In genomic region chr11:118341749-118342489, GRCh38 we compare ENCODE assay signal across 18 cellular contexts. TPM values are rescaled to one million over a fixed set of nuclear protein-coding genes. Genes with fewer than 3 reads are reported as not detected.
DNase-seq lines count a peak whose midpoint lies in the region; ATAC-seq lines count a peak whose summit lies in the region.
"Had no signal": no experiment of that assay in that cellular context is flagged by ENCODE, and none has a peak within 500 bp of the region (broad histone marks: within the 10 kb centered on the region; RNA-seq: fewer than 3 reads in every experiment).

No MANE protein-coding gene starts in this region.

- no peaks in the 10 kb centered on the region for H3K27me3 Mint-ChIP-seq in T-helper 17 cell

- H3K4me3 ChIP-seq in effector memory CD4-positive, alpha-beta T cell (ENCODE audit: insufficient read depth, low read depth, low read length, poor library complexity, severe bottlenecking): peak overlapping the region; percentile 64
- H3K4me3 ChIP-seq in skin epidermis: peak overlapping the region; percentile 10 to 39 (median 26)

- no peak for ATAC-seq in T-helper 17 cell
- ATAC-seq: esophagus mucosa had no signal

- no peaks in the 10 kb centered on the region for H3K9me3 ChIP-seq in T-helper 17 cell (ENCODE audit: control insufficient read depth, low read length, poor library complexity, severe bottlenecking)
- H3K9me3 ChIP-seq in effector memory CD4-positive, alpha-beta T cell (ENCODE audit: control insufficient read depth, low read length): no peaks in the 10 kb centered on the region
- H3K9me3 ChIP-seq: tibial nerve had no signal

- H3K4me3 Mint-ChIP-seq in T-helper 17 cell: peak overlapping the region; percentile 99

- H3K27ac Mint-ChIP-seq in T-helper 17 cell: peak overlapping the region; percentile 100

- H3K4me1 ChIP-seq in effector memory CD4-positive, alpha-beta T cell (ENCODE audit: control insufficient read depth, insufficient read depth, low read length, poor library complexity, severe bottlenecking): peaks cover 59% of the 10 kb centered on the region
- H3K4me1 ChIP-seq: tibial nerve had no signal

- peaks cover 27% of the 10 kb centered on the region for H3K36me3 Mint-ChIP-seq in T-helper 17 cell (ENCODE audit: low read depth)

- no peaks in the 10 kb centered on the region for H3K27me3 ChIP-seq in effector memory CD4-positive, alpha-beta T cell (replicated peaks; ENCODE audit: control insufficient read depth, insufficient read depth, low read length, poor library complexity, severe bottlenecking)

- DNase-seq in DMS53 (lab: John Stamatoyannopoulos, UW): peak; percentile 25
- no peak for DNase-seq in DMS53 treated with DMSO at 0.1 percent for 48 hours (lab: John Stamatoyannopoulos, UW; ENCODE audit: unreplicated experiment)
- DNase-seq in T-helper 17 cell: no peak
- DNase-seq in effector memory CD4-positive, alpha-beta T cell: no peak
- DNase-seq in amygdala (lab: John Stamatoyannopoulos, UW): no peak
- no peak for DNase-seq in A172 (ENCODE audit: low spot score)
- no peak for DNase-seq in NCI-H69 (lab: John Stamatoyannopoulos, UW)
- DNase-seq: cerebellar nuclear complex, kidney glomerular epithelial cell, NCI-H1930, NCI-H524 had no signal

- peak overlapping the region; percentile 93 for H3K27ac ChIP-seq in effector memory CD4-positive, alpha-beta T cell (ENCODE audit: insufficient read depth, low read length, poor library complexity, severe bottlenecking)
- peak overlapping the region in 11 of 21 experiments; percentile 6 to 94 (median 78) for H3K27ac ChIP-seq in skin epidermis
- H3K27ac ChIP-seq: 22Rv1, C4-2B, tibial nerve had no signal

- H3K36me3 ChIP-seq in effector memory CD4-positive, alpha-beta T cell (ENCODE audit: control insufficient read depth, insufficient read depth, low read length): peaks cover 5% of the 10 kb centered on the region
- H3K36me3 ChIP-seq: tibial nerve had no signal

- H3K4me1 Mint-ChIP-seq in T-helper 17 cell: peaks cover 70% of the 10 kb centered on the region

RNA-seq across cellular contexts. Expression of gene CD3D, which starts 0.6 kb away (rescaled TPM):
- total RNA-seq in T-helper 17 cell: 100 to 1,000 TPM; 313 to 354 TPM
- not detected in 2 replicates for total RNA-seq in A172 (2014; rRNA removed; shearing (Covaris generic))
- total RNA-seq: pulmonary artery endothelial cell, RPMI7951 had no signal

RNA-seq across cellular contexts. Expression of gene CD3G, which starts 2.2 kb away (rescaled TPM):
- 100 to 1,000 TPM; 156 to 170 TPM for total RNA-seq in T-helper 17 cell
- not detected in 2 replicates for total RNA-seq in A172 (2014; rRNA removed; shearing (Covaris generic))
- total RNA-seq: pulmonary artery endothelial cell, RPMI7951 had no signal

RNA-seq across cellular contexts. Expression of gene UBE4A, which starts 17.5 kb away (rescaled TPM):
- total RNA-seq in T-helper 17 cell: 10 to 100 TPM; 39.4 to 43.5 TPM
- 24.8 and 25.4 TPM in 2 replicates for total RNA-seq in A172 (2014; rRNA removed; shearing (Covaris generic))

RNA-seq across cellular contexts. Expression of gene CD3E, which starts 37.4 kb away (rescaled TPM):
- 100 to 1,000 TPM; 511 to 544 TPM for total RNA-seq in T-helper 17 cell
- total RNA-seq in A172 (2014; rRNA removed; shearing (Covaris generic)): not detected in 2 replicates
- total RNA-seq: pulmonary artery endothelial cell, RPMI7951 had no signal

RNA-seq across cellular contexts. Expression of gene ATP5MG, which starts 59.5 kb away (rescaled TPM):
- total RNA-seq in T-helper 17 cell: 100 to 1,000 TPM; 183 to 184 TPM
- 49.2 and 49.7 TPM in 2 replicates for total RNA-seq in A172 (2014; rRNA removed; shearing (Covaris generic))

Comparison
In these comparisons a context has a peak if more than half of its experiments do, and no peak if none do; other contexts are left out.
1. RNA of gene CD3D, which starts 0.6 kb away (total RNA-seq): 313 to 354 TPM in T-helper 17 cell; not detected in A172; every median in the first group is over 100 times any median in the second.
2. RNA of gene CD3G, which starts 2.2 kb away (total RNA-seq): 156 to 170 TPM in T-helper 17 cell; not detected in A172; every median in the first group is over 100 times any median in the second.